ENCODE assay signal across 24 cellular contexts in the genomic region with DNA sequence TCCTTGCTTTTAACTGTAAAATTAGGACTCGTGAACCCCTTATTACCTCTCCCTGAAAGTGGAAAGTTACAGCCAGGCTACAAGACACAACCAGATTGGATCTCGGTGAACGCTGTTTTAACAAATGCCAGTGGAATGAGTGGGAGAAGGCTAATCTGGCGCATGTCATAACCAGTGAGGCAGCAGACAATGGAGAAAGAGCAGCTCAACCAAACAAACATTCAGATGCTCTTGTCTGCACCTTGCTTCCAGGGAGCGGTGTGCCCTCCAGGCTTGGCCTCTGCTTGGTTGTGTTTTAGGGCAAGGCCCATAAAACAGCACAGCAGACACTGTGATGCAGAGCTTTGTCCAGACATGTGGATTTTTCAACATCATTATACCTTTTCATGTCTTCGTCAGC. TPM values are rescaled to one million over a fixed set of nuclear protein-coding genes. Genes with fewer than 3 reads are reported as not detected.
DNase-seq lines count a peak whose midpoint lies in the region; ATAC-seq and TF ChIP-seq lines count a peak whose summit lies in the region.
"Had no signal": no experiment of that assay in that cellular context is flagged by ENCODE, and none has a peak within 500 bp of the region (broad histone marks: within the 10 kb centered on the region; RNA-seq: fewer than 3 reads in every experiment).

No MANE protein-coding gene starts in this region.

- no peak for TF ChIP-seq POLR2A in suprapubic skin (IDR thresholded peaks at IDR 0.05)

- 48% methylated on average over 6 of the region's 6 CpGs for WGBS in suprapubic skin

- H3K4me3 ChIP-seq in cardiac fibroblast (replicated peaks in 1 of 2; ENCODE audit: low read depth in 2 of 2, low read length in 2 of 2), result no peak overlapping the region
- H3K4me3 ChIP-seq in suprapubic skin, result no peak overlapping the region
- H3K4me3 ChIP-seq in left lung, result no peak overlapping the region
- H3K4me3 ChIP-seq: coronary artery, GM12878, heart right ventricle, transverse colon had no signal

- ATAC-seq in sciatic nerve, result no peak
- no peak for ATAC-seq in left lung
- ATAC-seq: activated naive CD8-positive, alpha-beta T cell treated with anti-CD3 and anti-CD28 coated beads, Interleukin-2, amount 50 U/mL, for 24 hours; CD8-positive, alpha-beta T cell; GM12878; heart right ventricle; stimulated activated naive CD8-positive, alpha-beta T cell treated with anti-CD3 and anti-CD28 coated beads, Interleukin-15, Interleukin-2, amounts not matched to agents 100 U/mL and 50 U/mL, for 24 hours had no signal

- H3K27ac ChIP-seq in suprapubic skin (peak overlapping the region; percentile 55), left lung (no peak overlapping the region)
- H3K27ac ChIP-seq: 22Rv1, coronary artery, heart right ventricle, transverse colon had no signal

- no peaks in the 10 kb centered on the region for H3K36me3 ChIP-seq in suprapubic skin
- H3K36me3 ChIP-seq in left lung, result no peaks in the 10 kb centered on the region
- H3K36me3 ChIP-seq: heart right ventricle, transverse colon had no signal

- H3K27me3 ChIP-seq in suprapubic skin (no peaks in the 10 kb centered on the region), left lung (no peaks in the 10 kb centered on the region)
- H3K27me3 ChIP-seq: transverse colon had no signal

- peaks cover 31% of the 10 kb centered on the region for H3K4me1 ChIP-seq in suprapubic skin
- peaks cover 0 to 9% of the 10 kb centered on the region in 2 donors for H3K4me1 ChIP-seq in left lung

- TF ChIP-seq EP300 in suprapubic skin (IDR thresholded peaks at IDR 0.05), result no peak

- intact Hi-C loops in sciatic nerve (cut with DNase I), result no loop called here
- intact Hi-C loops in left lung (cut with DNase I), result no loop called here

- H3K9me3 ChIP-seq in suprapubic skin (no peaks in the 10 kb centered on the region), left lung (no peaks in the 10 kb centered on the region)
- H3K9me3 ChIP-seq: transverse colon had no signal

- TF ChIP-seq CTCF in cardiac fibroblast (IDR thresholded peaks at IDR 0.05; ENCODE audit: low read depth, low read length) (no peak), suprapubic skin (IDR thresholded peaks at IDR 0.05) (no peak), left lung (IDR thresholded peaks at IDR 0.05) (no peak)

- peak; percentile 9 for DNase-seq in NCI-H146 (lab: John Stamatoyannopoulos, UW)
- DNase-seq in NCI-H146 treated with DMSO at 0.1 percent for 48 hours (lab: John Stamatoyannopoulos, UW; ENCODE audit: unreplicated experiment), result no peak
- peak; percentile 47 to 56 for DNase-seq in cardiac fibroblast (ENCODE audit: low read depth in 2 of 2)
- peak; percentile 22 for DNase-seq in left kidney (ENCODE audit: low read depth, low spot score)
- no peak for DNase-seq in suprapubic skin (ENCODE audit: low spot score in 2 of 2)
- DNase-seq in sciatic nerve (ENCODE audit: low spot score), result no peak
- no peak for DNase-seq in SW 1271 (lab: John Stamatoyannopoulos, UW)
- no peak for DNase-seq in left lung
- DNase-seq: activated CD4-positive, alpha-beta memory T cell treated with anti-CD3 and anti-CD28 coated beads for 36 hours; activated CD4-positive, CD25-positive, alpha-beta regulatory T cell; activated effector memory CD4-positive, alpha-beta T cell treated with Interleukin-2 at 50 U/mL for 16 hours; activated naive CD8-positive, alpha-beta T cell treated with anti-CD3 and anti-CD28 coated beads, Interleukin-2, amount 50 U/mL, for 24 hours; CD8-positive, alpha-beta T cell; DMS79; heart right ventricle; NCI-H1105 treated with DMSO at 0.1 percent for 48 hours; NCI-H2107; NCI-H524 treated with DMSO at 0.1 percent for 48 hours; stimulated activated CD4-positive, alpha-beta T cell treated with anti-CD3 and anti-CD28 coated beads, Interleukin-4, amount 100 ng/mL, for 24 hours; stimulated activated naive CD8-positive, alpha-beta T cell treated with anti-CD3 and anti-CD28 coated beads, Interleukin-15, Interleukin-2, amounts not matched to agents 100 U/mL and 50 U/mL, for 24 hours; transverse colon had no signal

RNA-seq across cellular contexts. Expression of a gene that starts 45.9 kb away (rescaled TPM):
- total RNA-seq in suprapubic skin (100 to 1,000 TPM; 117 to 190 (median 154) TPM), sciatic nerve (126 TPM), left lung (100 to 1,000 TPM; 166 to 262 TPM)

Comparison
In these comparisons a context has a peak if more than half of its experiments do, and no peak if none do; other contexts are left out.
1. DNase-seq: peak in NCI-H146 (single experiment), cardiac fibroblast (2 of 2) and left kidney (single experiment); none in NCI-H146 treated with DMSO at 0.1 percent for 48 hours (single experiment), suprapubic skin (0 of 2), sciatic nerve (single experiment), SW 1271 (0 of 2) and left lung (0 of 2).